ENCODE assay signal across 17 cellular contexts in the genomic region with DNA sequence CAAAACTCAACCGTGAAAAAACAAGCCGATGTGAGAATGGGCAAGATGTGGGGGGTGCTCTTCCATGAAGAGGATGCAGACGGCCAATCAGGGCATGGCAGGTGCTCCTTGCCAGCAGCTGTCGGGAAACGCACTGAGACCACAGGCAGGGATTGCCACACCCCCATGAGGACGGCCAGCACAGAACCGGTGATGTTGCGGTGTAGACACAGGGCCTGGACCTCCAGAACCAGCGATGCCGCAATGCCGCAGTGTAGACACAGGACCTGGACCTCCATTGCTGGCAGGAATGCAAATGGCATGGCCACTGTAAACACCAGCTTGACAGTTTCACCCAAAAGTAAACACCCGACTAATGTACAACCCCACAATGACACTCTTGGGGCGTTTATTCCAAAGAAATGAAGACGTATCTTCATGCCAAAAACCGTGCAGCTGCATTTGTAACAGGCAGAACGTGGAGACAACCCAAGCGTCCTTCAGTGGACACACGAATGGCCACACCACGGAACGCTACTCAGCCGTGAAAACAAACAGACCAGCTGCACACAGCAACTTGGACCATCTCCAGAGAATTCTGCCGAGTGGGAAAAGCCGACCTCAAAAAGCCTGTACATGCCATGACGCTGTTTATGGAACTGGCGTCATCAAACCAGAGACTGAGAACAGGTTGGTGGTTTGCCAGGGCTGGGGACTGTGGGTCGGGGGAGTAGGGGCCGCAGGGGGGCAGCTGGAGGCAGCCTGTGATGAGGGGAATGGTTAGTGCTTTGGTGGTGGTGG.
A peak's percentile ranks its signal among the peaks of the same experiment; 100 is the strongest.
DNase-seq lines count a peak whose midpoint lies in the region; ATAC-seq and TF ChIP-seq lines count a peak whose summit lies in the region.
"Had no signal": no experiment of that assay in that cellular context is flagged by ENCODE, and none has a peak within 500 bp of the region (broad histone marks: within the 10 kb centered on the region; RNA-seq: fewer than 3 reads in every experiment).

No MANE protein-coding gene starts in this region.

- DNase-seq in LHCN-M2 (ENCODE audit: low read depth) (peak; percentile 30), cardiac fibroblast (ENCODE audit: low read depth in 2 of 2) (peak; percentile 56 to 68), memory B cell (ENCODE audit: low spot score in 2 of 2) (no peak), nephron progenitor cell (no peak), G401 (ENCODE audit: low spot score) (no peak), NCI-H510A (lab: John Stamatoyannopoulos, UW) (no peak)
- DNase-seq: activated B cell treated with CpG ODN at 0.5 μM for 24 hours; midbrain; NCI-H2171 treated with DMSO at 0.1 percent for 48 hours; sigmoid colon; stimulated activated CD4-positive, alpha-beta T cell treated with anti-CD3 and anti-CD28 coated beads, Interleukin-4, amount 100 ng/mL, for 1 hour had no signal

- H3K36me3 ChIP-seq in BLaER1 treated with 17β-estradiol and CSF1 and Interleukin-3, amounts not matched to agents 10 nM and 100 nM: no peaks in the 10 kb centered on the region
- H3K36me3 ChIP-seq: heart left ventricle, sigmoid colon had no signal

- peaks cover 12% of the 10 kb centered on the region for H3K27me3 Mint-ChIP-seq in memory B cell
- peaks cover 35% of the 10 kb centered on the region for H3K27me3 Mint-ChIP-seq in nephron progenitor cell (ENCODE audit: low read depth, poor library complexity)

- in situ Hi-C loops in G401 (cut with HindIII; ENCODE audit: low sequenced_read_pairs): no loop called here

- H3K9me3 ChIP-seq in BLaER1 treated with 17β-estradiol and CSF1 and Interleukin-3, amounts not matched to agents 10 nM and 100 nM (replicated peaks in 1 of 11): no peaks in the 10 kb centered on the region
- H3K9me3 ChIP-seq: heart left ventricle, sigmoid colon had no signal

- H3K4me3 Mint-ChIP-seq in memory B cell (no peak overlapping the region), nephron progenitor cell (no peak overlapping the region)
- H3K4me3 Mint-ChIP-seq: activated B cell treated with CpG ODN at 0.5 μM for 24 hours; T-helper 1 cell treated with Interleukin-12 subunit alpha and Interleukin-12 subunit beta and Interleukin-4 antibody, amounts not matched to agents 30 μg/mL and 1 μg/mL, for 36 hours had no signal

- H3K36me3 Mint-ChIP-seq in memory B cell (no peaks in the 10 kb centered on the region), nephron progenitor cell (ENCODE audit: low read depth) (no peaks in the 10 kb centered on the region)

- TF ChIP-seq CTCF in cardiac fibroblast (IDR thresholded peaks at IDR 0.05; ENCODE audit: low read depth, low read length) (no peak), nephron progenitor cell (IDR thresholded peaks at IDR 0.05) (no peak)

- peak overlapping the region in 3 of 11 experiments; percentile 35 to 57 (median 52); a peak in 6 of 22 replicates for H3K9ac ChIP-seq in BLaER1 treated with 17β-estradiol and CSF1 and Interleukin-3, amounts not matched to agents 10 nM and 100 nM

- no peaks in the 10 kb centered on the region for H4K20me1 ChIP-seq in BLaER1 treated with 17β-estradiol and CSF1 and Interleukin-3, amounts not matched to agents 10 nM and 100 nM

- H3K4me2 ChIP-seq in BLaER1 treated with 17β-estradiol and CSF1 and Interleukin-3, amounts not matched to agents 10 nM and 100 nM: peak overlapping the region; percentile 65 to 98 (median 87)

- H3K27me3 ChIP-seq in BLaER1 treated with 17β-estradiol and CSF1 and Interleukin-3, amounts not matched to agents 10 nM and 100 nM: peaks cover 0 to 44% (median 9%) of the 10 kb centered on the region in 11 experiments; a peak in 13 of 22 replicates
- H3K27me3 ChIP-seq: heart left ventricle had no signal

- H3K27ac Mint-ChIP-seq in memory B cell (peak overlapping the region; percentile 33), nephron progenitor cell (no peak overlapping the region)
- H3K27ac Mint-ChIP-seq: activated B cell treated with CpG ODN at 0.5 μM for 24 hours; T-helper 1 cell treated with Interleukin-12 subunit alpha and Interleukin-12 subunit beta and Interleukin-4 antibody, amounts not matched to agents 30 μg/mL and 1 μg/mL, for 36 hours had no signal

- ATAC-seq in memory B cell (ENCODE audit: low read depth) (no peak), HG02588 (IDR thresholded peaks at IDR 0.05; ENCODE audit: unreplicated experiment) (no peak)
- ATAC-seq: HCT116 had no signal

- H3K27ac ChIP-seq in BLaER1 treated with 17β-estradiol and CSF1 and Interleukin-3, amounts not matched to agents 10 nM and 100 nM: peak overlapping the region in 5 of 11 experiments; percentile 6 to 62 (median 46); a peak in 5 of 22 replicates
- H3K27ac ChIP-seq: coronary artery, heart left ventricle, sigmoid colon had no signal

- H3K4me1 Mint-ChIP-seq in memory B cell (peaks cover 3% of the 10 kb centered on the region), nephron progenitor cell (peaks cover 44% of the 10 kb centered on the region)

- no peaks in the 10 kb centered on the region for H3K9me3 Mint-ChIP-seq in memory B cell
- peaks cover 3% of the 10 kb centered on the region for H3K9me3 Mint-ChIP-seq in nephron progenitor cell
- H3K9me3 Mint-ChIP-seq: activated B cell treated with CpG ODN at 0.5 μM for 24 hours; T-helper 1 cell treated with Interleukin-12 subunit alpha and Interleukin-12 subunit beta and Interleukin-4 antibody, amounts not matched to agents 30 μg/mL and 1 μg/mL, for 36 hours had no signal

- H3K4me3 ChIP-seq in BLaER1 treated with 17β-estradiol and CSF1 and Interleukin-3, amounts not matched to agents 10 nM and 100 nM: peak overlapping the region in 4 of 10 experiments; percentile 6 to 34 (median 14); a peak in 2 of 20 replicates
- H3K4me3 ChIP-seq in cardiac fibroblast (replicated peaks in 1 of 2; ENCODE audit: low read depth in 2 of 2, low read length in 2 of 2): no peak overlapping the region
- H3K4me3 ChIP-seq: coronary artery, heart left ventricle, sigmoid colon had no signal

- H3K4me1 ChIP-seq in BLaER1 treated with 17β-estradiol and CSF1 and Interleukin-3, amounts not matched to agents 10 nM and 100 nM: peaks cover 48 to 77% (median 66%) of the 10 kb centered on the region in 10 experiments
- H3K4me1 ChIP-seq: sigmoid colon had no signal

Comparison
In these comparisons a context has a peak if more than half of its experiments do, and no peak if none do; other contexts are left out.
1. DNase-seq: peak in LHCN-M2 (single experiment) and cardiac fibroblast (2 of 2); none in memory B cell (0 of 2), nephron progenitor cell (single experiment), G401 (single experiment) and NCI-H510A (single experiment).